In the genomic region with DNA sequence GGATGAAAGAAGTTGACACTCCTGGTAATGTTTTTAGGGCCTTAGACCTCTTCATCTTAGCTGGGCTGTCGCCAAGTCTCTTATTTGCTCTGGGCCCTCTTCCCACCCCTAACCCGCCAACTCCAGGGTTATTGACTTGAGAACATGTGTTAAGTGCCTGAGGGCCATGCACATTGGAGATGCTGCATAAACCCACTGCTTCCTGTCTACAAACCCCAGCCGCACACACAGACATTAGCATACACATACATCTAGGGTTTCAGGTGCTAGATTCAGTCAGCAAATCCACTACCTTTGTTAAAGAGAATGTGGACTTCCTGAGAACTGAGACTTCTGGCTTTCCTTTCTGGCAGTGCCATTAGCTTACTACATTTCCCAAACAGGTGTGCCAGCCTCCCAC, we compare ENCODE assay signal across 21 cellular contexts. TPM values are rescaled to one million over a fixed set of nuclear protein-coding genes. Genes with fewer than 3 reads are reported as not detected.
DNase-seq lines count a peak whose midpoint lies in the region; ATAC-seq and TF ChIP-seq lines count a peak whose summit lies in the region.
"Had no signal": no experiment of that assay in that cellular context is flagged by ENCODE, and none has a peak within 500 bp of the region (broad histone marks: within the 10 kb centered on the region; RNA-seq: fewer than 3 reads in every experiment).

No MANE protein-coding gene starts in this region.

- peaks cover 8% of the 10 kb centered on the region for H3K4me1 ChIP-seq in CD8-positive, alpha-beta T cell (ENCODE audit: insufficient read depth, low read length)
- no peaks in the 10 kb centered on the region for H3K4me1 ChIP-seq in mammary epithelial cell (ENCODE audit: insufficient read depth, low read length)
- H3K4me1 ChIP-seq: foreskin keratinocyte, Peyer's patch, right lobe of liver had no signal

- WGBS in mammary epithelial cell (ENCODE audit: low coverage, missing lambda C conversion rate) = 42% methylated on average over 3 of the region's 3 CpGs

- POLR2A ChIA-PET in CD8-positive, alpha-beta T cell (lab: Charles Lee) = interaction anchor here (0.7 to 1.4 kb wide), 2 partner anchors 11 to 39 kb away, joined by 4 read pairs; partner anchors contain the start of gene TBRG1

- in situ Hi-C loops in mammary epithelial cell (cut with MboI; ENCODE audit: low sequenced_read_pairs in 2 of 2) = no loop called here

- no peak overlapping the region for H3K4me3 Mint-ChIP-seq in CD8-positive, alpha-beta T cell
- no peak overlapping the region for H3K4me3 Mint-ChIP-seq in T-helper 17 cell
- H3K4me3 Mint-ChIP-seq: stimulated activated naive CD8-positive, alpha-beta T cell treated with anti-CD3 and anti-CD28 coated beads, Interleukin-15, Interleukin-2, amounts not matched to agents 100 ng/mL and 50 ng/mL, for 24 hours; T-helper 1 cell treated with Interleukin-12 subunit alpha and Interleukin-12 subunit beta and Interleukin-4 antibody, amounts not matched to agents 30 μg/mL and 1 μg/mL, for 36 hours had no signal

- no TSS peak for BruUV-seq in mammary epithelial cell (replicated peaks; lab: Mats Ljungman, UMichigan)

- TF ChIP-seq CTCF in CD8-positive, alpha-beta T cell (IDR thresholded peaks at IDR 0.05) = no peak
- no peak for TF ChIP-seq CTCF in WERI-Rb-1 (IDR thresholded peaks at IDR 0.05; ENCODE audit: low read depth, low read length)
- no peak for TF ChIP-seq CTCF in mammary epithelial cell (conservative IDR thresholded peaks at IDR 0.05 in 1 of 2, IDR thresholded peaks at IDR 0.05 in 1 of 2; ENCODE audit: extremely low read depth in 1 of 2, insufficient read depth in 1 of 2, low read depth in 1 of 2, low read length in 2 of 2)

- H3K9me3 Mint-ChIP-seq in CD8-positive, alpha-beta T cell = no peaks in the 10 kb centered on the region
- H3K9me3 Mint-ChIP-seq: stimulated activated naive CD8-positive, alpha-beta T cell treated with anti-CD3 and anti-CD28 coated beads, Interleukin-15, Interleukin-2, amounts not matched to agents 100 ng/mL and 50 ng/mL, for 24 hours; T-helper 1 cell treated with Interleukin-12 subunit alpha and Interleukin-12 subunit beta and Interleukin-4 antibody, amounts not matched to agents 30 μg/mL and 1 μg/mL, for 36 hours had no signal

- CTCF ChIA-PET in CD8-positive, alpha-beta T cell (lab: Charles Lee) = interaction anchor here (1.6 kb wide), 1 partner anchor 8 kb away, joined by 5 read pairs; no protein-coding TSS in a partner anchor
- CTCF ChIA-PET in mammary epithelial cell (lab: Charles Lee; ENCODE audit: low non-redundant PET) = no interaction called here

- ATAC-seq in CD8-positive, alpha-beta T cell = peak; percentile 59
- ATAC-seq in GM18519 (IDR thresholded peaks at IDR 0.05; ENCODE audit: low FRiP score, unreplicated experiment) = peak; percentile 80
- ATAC-seq in T-helper 17 cell = peak; percentile 46
- ATAC-seq: right lobe of liver had no signal

- H4K20me1 ChIP-seq in mammary epithelial cell (ENCODE audit: insufficient read depth, low read length) = no peaks in the 10 kb centered on the region

- peaks cover 7% of the 10 kb centered on the region for H3K4me1 Mint-ChIP-seq in CD8-positive, alpha-beta T cell (ENCODE audit: low read depth)
- H3K4me1 Mint-ChIP-seq in T-helper 17 cell = peaks cover 4% of the 10 kb centered on the region

- H3K4me3 ChIP-seq in CD8-positive, alpha-beta T cell (ENCODE audit: low read depth, low read length) = no peak overlapping the region
- peak overlapping the region; percentile 4; the same call in 1 of the 2 replicates for H3K4me3 ChIP-seq in Jurkat, Clone E6-1 (ENCODE audit: low read length)
- H3K4me3 ChIP-seq in WERI-Rb-1 (ENCODE audit: low read depth, low read length) = no peak overlapping the region
- no peak overlapping the region for H3K4me3 ChIP-seq in mammary epithelial cell (replicated peaks in 1 of 3; ENCODE audit: insufficient read depth in 1 of 3, low read depth in 2 of 3, low read length in 3 of 3)
- H3K4me3 ChIP-seq: Peyer's patch, right lobe of liver had no signal

- no peaks in the 10 kb centered on the region for H3K27me3 ChIP-seq in CD8-positive, alpha-beta T cell (ENCODE audit: insufficient read depth, low read length)
- no peaks in the 10 kb centered on the region for H3K27me3 ChIP-seq in WERI-Rb-1 (ENCODE audit: insufficient read depth, low read depth, severe bottlenecking)
- no peaks in the 10 kb centered on the region for H3K27me3 ChIP-seq in mammary epithelial cell (ENCODE audit: insufficient read depth, low read length)
- H3K27me3 ChIP-seq: foreskin keratinocyte, right lobe of liver had no signal

- no peaks in the 10 kb centered on the region for H3K79me2 ChIP-seq in mammary epithelial cell (ENCODE audit: insufficient read depth, low read length)

- intact Hi-C loops in CD8-positive, alpha-beta T cell (cut with DNase I, micrococcal nuclease) = no loop called here
- intact Hi-C loops in mammary epithelial cell (cut with micrococcal nuclease) = no loop called here

- no peak overlapping the region for H3K27ac ChIP-seq in CD8-positive, alpha-beta T cell (ENCODE audit: low read depth, low read length)
- H3K27ac ChIP-seq in WERI-Rb-1 (no peak overlapping the region), mammary epithelial cell (ENCODE audit: insufficient read depth, low read depth, low read length) (no peak overlapping the region)
- H3K27ac ChIP-seq: foreskin keratinocyte, Peyer's patch, right lobe of liver had no signal

- DNase-seq in CD8-positive, alpha-beta T cell = peak in 1 of 7 experiments; percentile 23
- DNase-seq in Jurkat, Clone E6-1 (ENCODE audit: low read depth, low spot score) = peak; percentile 94
- DNase-seq in T-helper 17 cell (no peak), SIG-M5 treated with dmso at 0.1 percent for 504 hours (lab: John Stamatoyannopoulos, UW; ENCODE audit: unreplicated experiment) (no peak), NCI-H1048 (lab: John Stamatoyannopoulos, UW) (no peak), WERI-Rb-1 (no peak), mammary epithelial cell (no peak)
- DNase-seq: activated CD4-positive, alpha-beta T cell treated with anti-CD3 and anti-CD28 coated beads, Interleukin-2, amount 50 U/mL, for 48 hours; caudate nucleus; foreskin keratinocyte; mesenchymal stem cell; NCI-H2227 treated with DMSO at 0.1 percent for 48 hours; Peyer's patch; right lobe of liver had no signal

- H3K36me3 ChIP-seq in CD8-positive, alpha-beta T cell (ENCODE audit: insufficient read depth, low read length) = no peaks in the 10 kb centered on the region
- no peaks in the 10 kb centered on the region for H3K36me3 ChIP-seq in WERI-Rb-1
- H3K36me3 ChIP-seq in mammary epithelial cell (ENCODE audit: insufficient read depth, low read length) = no peaks in the 10 kb centered on the region
- H3K36me3 ChIP-seq: Peyer's patch, right lobe of liver had no signal

- H2AFZ ChIP-seq in mammary epithelial cell (ENCODE audit: low read depth, low read length) = no peak overlapping the region

- H3K36me3 Mint-ChIP-seq in CD8-positive, alpha-beta T cell = no peaks in the 10 kb centered on the region
- peaks cover 2% of the 10 kb centered on the region for H3K36me3 Mint-ChIP-seq in T-helper 17 cell (ENCODE audit: low read depth)

- H3K27me3 Mint-ChIP-seq in CD8-positive, alpha-beta T cell (ENCODE audit: low read depth) = peaks cover 4% of the 10 kb centered on the region
- H3K27me3 Mint-ChIP-seq in T-helper 17 cell = peaks cover 18% of the 10 kb centered on the region

- dilution Hi-C loops in mammary epithelial cell (cut with HindIII; ENCODE audit: low sequenced_read_pairs) = no loop called here

- H3K9ac ChIP-seq in mammary epithelial cell (ENCODE audit: insufficient read depth, low read length) = no peak overlapping the region

- H3K27ac Mint-ChIP-seq in CD8-positive, alpha-beta T cell = peak overlapping the region; percentile 64
- no peak overlapping the region for H3K27ac Mint-ChIP-seq in T-helper 17 cell
- H3K27ac Mint-ChIP-seq: stimulated activated naive CD8-positive, alpha-beta T cell treated with anti-CD3 and anti-CD28 coated beads, Interleukin-15, Interleukin-2, amounts not matched to agents 100 ng/mL and 50 ng/mL, for 24 hours; T-helper 1 cell treated with Interleukin-12 subunit alpha and Interleukin-12 subunit beta and Interleukin-4 antibody, amounts not matched to agents 30 μg/mL and 1 μg/mL, for 36 hours had no signal

- no peaks in the 10 kb centered on the region for H3K9me3 ChIP-seq in CD8-positive, alpha-beta T cell (ENCODE audit: low read length)
- H3K9me3 ChIP-seq in T-helper 17 cell (ENCODE audit: control insufficient read depth, low read length, poor library complexity, severe bottlenecking) = no peaks in the 10 kb centered on the region
- no peaks in the 10 kb centered on the region for H3K9me3 ChIP-seq in WERI-Rb-1 (ENCODE audit: severe bottlenecking)
- no peaks in the 10 kb centered on the region for H3K9me3 ChIP-seq in mammary epithelial cell (replicated peaks; ENCODE audit: insufficient read depth, low read length)
- H3K9me3 ChIP-seq: Peyer's patch, right lobe of liver had no signal

- no peak overlapping the region for H3K4me2 ChIP-seq in mammary epithelial cell (ENCODE audit: insufficient read depth, low read depth, low read length)

RNA-seq across cellular contexts. Expression of gene PANX3, which starts 0.8 kb away (rescaled TPM):
- total RNA-seq in CD8-positive, alpha-beta T cell = not detected
- polyA plus RNA-seq in Jurkat, Clone E6-1 (2012; ENCODE audit: insufficient read depth, insufficient read length) = not detected
- total RNA-seq in T-helper 17 cell (not detected), mammary epithelial cell (not detected)
- polyA plus RNA-seq in mammary epithelial cell = not detected
- polyA minus RNA-seq in mammary epithelial cell = not detected
- total RNA-seq: foreskin keratinocyte, G401, H4, HT-29, MCF 10A, Peyer's patch, right lobe of liver had no signal
- polyA plus RNA-seq: foreskin keratinocyte had no signal

RNA-seq across cellular contexts. Expression of gene TBRG1, which starts 10.6 kb away (rescaled TPM):
- 10 to 100 TPM; 59.2 to 61.0 TPM for total RNA-seq in CD8-positive, alpha-beta T cell
- polyA plus RNA-seq in Jurkat, Clone E6-1 (2012; ENCODE audit: insufficient read depth, insufficient read length) = 46.9 TPM
- 10 to 100 TPM; 55.5 to 61.4 TPM for total RNA-seq in T-helper 17 cell
- total RNA-seq in mammary epithelial cell = 10 to 100 TPM; 28.8 to 36.9 TPM
- 20.5 TPM for polyA plus RNA-seq in mammary epithelial cell
- polyA minus RNA-seq in mammary epithelial cell = 2.5 TPM

RNA-seq across cellular contexts. Expression of gene OR8A1, which starts 42.2 kb away (rescaled TPM):
- not detected for total RNA-seq in CD8-positive, alpha-beta T cell
- not detected for polyA plus RNA-seq in Jurkat, Clone E6-1 (2012; ENCODE audit: insufficient read depth, insufficient read length)
- total RNA-seq in T-helper 17 cell (not detected), mammary epithelial cell (not detected)
- polyA plus RNA-seq in mammary epithelial cell = not detected
- not detected for polyA minus RNA-seq in mammary epithelial cell
- total RNA-seq: foreskin keratinocyte, G401, H4, HT-29, MCF 10A, Peyer's patch, right lobe of liver had no signal
- polyA plus RNA-seq: foreskin keratinocyte had no signal
